In the genomic region with DNA sequence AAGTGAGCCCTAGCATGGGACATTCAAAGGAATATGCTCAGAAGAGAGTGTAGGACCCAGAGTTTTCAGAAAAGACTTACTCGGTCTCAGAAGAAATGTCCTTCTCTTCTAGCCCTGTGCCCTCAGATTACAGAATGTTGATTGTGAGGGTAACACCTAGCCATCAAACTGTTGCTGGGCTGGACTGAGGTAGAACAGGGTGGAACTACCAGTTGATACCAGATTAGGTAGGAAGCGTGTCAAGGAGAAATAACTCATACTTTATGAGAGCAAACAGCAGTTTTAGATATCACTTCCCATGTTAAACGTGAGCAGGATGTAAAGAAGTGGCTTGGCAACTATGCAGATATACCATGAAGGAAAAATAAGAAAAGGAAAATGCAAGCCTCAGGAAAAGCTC, we compare ENCODE assay signal across 7 cellular contexts.
"Had no signal": no experiment of that assay in that cellular context is flagged by ENCODE, and none has a peak within 500 bp of the region (broad histone marks: within the 10 kb centered on the region; RNA-seq: fewer than 3 reads in every experiment).

No MANE protein-coding gene starts in this region.

- H3K9me3 Mint-ChIP-seq: HFFc6, IgD-negative memory B cell had no signal

- H3K27ac Mint-ChIP-seq: GM23338, H9, HFFc6, IgD-negative memory B cell had no signal

- H3K27ac ChIP-seq: HL-60 had no signal

- H2AFZ ChIP-seq: GM23338 had no signal

- H3K4me3 Mint-ChIP-seq: GM23338, H9, HFFc6, IgD-negative memory B cell had no signal

- H3K4me2 ChIP-seq: GM23338 had no signal

- H3K4me3 ChIP-seq: GM23338 had no signal

- DNase-seq: H9, HCEC 1CT, HFFc6 had no signal

- H3K27me3 Mint-ChIP-seq: IgD-negative memory B cell had no signal

- H3K4me1 Mint-ChIP-seq: GM23338 had no signal

- ATAC-seq: GM23338, HepG2 had no signal
